In the genomic region with DNA sequence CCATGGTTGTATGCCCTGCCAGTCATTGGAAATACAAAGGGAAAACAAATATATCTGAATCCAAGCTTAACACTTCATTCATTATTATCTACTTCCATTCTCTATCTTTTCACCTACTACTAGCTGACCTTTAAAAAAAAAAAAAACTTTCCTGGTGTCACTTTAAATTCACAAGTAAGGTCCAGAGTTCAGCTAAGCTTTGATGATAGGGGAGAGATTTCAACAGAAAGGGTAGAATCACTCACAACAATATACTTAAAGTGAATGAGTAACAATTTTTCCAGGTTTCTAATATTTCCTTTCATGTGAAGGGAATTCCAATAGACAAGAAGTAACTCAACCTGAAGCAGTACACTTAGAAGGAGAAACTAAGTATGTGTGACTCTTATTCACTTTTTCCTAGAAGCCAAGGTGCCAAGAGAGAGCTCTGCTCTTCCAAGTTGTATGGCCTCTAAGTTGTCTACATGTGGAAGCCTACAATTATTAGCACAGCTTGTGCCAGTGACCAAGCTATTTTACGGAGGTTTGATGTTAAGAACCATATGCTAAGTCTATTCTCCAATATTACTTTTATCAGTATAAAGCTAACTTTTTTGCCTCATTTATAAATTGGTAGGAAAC, we compare ENCODE assay signal across 1 cellular context.
TF ChIP-seq lines count a peak whose summit lies in the region.

No MANE protein-coding gene starts in this region.

TF ChIP-seq in HepG2, 621 proteins besides CTCF, POLR2A, EP300 and RAD21 (continued from another document and continues in another):
- TF ChIP-seq, protein P1, sequence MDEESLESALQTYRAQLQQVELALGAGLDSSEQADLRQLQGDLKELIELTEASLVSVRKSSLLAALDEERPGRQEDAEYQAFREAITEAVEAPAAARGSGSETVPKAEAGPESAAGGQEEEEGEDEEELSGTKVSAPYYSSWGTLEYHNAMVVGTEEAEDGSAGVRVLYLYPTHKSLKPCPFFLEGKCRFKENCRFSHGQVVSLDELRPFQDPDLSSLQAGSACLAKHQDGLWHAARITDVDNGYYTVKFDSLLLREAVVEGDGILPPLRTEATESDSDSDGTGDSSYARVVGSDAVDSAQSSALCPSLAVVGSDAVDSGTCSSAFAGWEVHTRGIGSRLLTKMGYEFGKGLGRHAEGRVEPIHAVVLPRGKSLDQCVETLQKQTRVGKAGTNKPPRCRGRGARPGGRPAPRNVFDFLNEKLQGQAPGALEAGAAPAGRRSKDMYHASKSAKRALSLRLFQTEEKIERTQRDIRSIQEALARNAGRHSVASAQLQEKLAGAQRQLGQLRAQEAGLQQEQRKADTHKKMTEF (CRISPR knock-in tag; IDR thresholded peaks at IDR 0.05), result no peak
- TF ChIP-seq, protein P2, sequence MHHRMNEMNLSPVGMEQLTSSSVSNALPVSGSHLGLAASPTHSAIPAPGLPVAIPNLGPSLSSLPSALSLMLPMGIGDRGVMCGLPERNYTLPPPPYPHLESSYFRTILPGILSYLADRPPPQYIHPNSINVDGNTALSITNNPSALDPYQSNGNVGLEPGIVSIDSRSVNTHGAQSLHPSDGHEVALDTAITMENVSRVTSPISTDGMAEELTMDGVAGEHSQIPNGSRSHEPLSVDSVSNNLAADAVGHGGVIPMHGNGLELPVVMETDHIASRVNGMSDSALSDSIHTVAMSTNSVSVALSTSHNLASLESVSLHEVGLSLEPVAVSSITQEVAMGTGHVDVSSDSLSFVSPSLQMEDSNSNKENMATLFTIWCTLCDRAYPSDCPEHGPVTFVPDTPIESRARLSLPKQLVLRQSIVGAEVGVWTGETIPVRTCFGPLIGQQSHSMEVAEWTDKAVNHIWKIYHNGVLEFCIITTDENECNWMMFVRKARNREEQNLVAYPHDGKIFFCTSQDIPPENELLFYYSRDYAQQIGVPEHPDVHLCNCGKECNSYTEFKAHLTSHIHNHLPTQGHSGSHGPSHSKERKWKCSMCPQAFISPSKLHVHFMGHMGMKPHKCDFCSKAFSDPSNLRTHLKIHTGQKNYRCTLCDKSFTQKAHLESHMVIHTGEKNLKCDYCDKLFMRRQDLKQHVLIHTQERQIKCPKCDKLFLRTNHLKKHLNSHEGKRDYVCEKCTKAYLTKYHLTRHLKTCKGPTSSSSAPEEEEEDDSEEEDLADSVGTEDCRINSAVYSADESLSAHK (CRISPR knock-in tag; IDR thresholded peaks at IDR 0.05; ENCODE audit: borderline replicate concordance), result no peak
- no peak for TF ChIP-seq ZNF607 (CRISPR knock-in tag; IDR thresholded peaks at IDR 0.05; ENCODE audit: borderline replicate concordance)
- TF ChIP-seq, protein P3, sequence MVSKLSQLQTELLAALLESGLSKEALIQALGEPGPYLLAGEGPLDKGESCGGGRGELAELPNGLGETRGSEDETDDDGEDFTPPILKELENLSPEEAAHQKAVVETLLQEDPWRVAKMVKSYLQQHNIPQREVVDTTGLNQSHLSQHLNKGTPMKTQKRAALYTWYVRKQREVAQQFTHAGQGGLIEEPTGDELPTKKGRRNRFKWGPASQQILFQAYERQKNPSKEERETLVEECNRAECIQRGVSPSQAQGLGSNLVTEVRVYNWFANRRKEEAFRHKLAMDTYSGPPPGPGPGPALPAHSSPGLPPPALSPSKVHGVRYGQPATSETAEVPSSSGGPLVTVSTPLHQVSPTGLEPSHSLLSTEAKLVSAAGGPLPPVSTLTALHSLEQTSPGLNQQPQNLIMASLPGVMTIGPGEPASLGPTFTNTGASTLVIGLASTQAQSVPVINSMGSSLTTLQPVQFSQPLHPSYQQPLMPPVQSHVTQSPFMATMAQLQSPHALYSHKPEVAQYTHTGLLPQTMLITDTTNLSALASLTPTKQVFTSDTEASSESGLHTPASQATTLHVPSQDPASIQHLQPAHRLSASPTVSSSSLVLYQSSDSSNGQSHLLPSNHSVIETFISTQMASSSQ (IDR thresholded peaks at IDR 0.05; ENCODE audit: low read depth), result peak; percentile 43; the same call in 1 of the 2 replicates
- TF ChIP-seq, protein P3 (CRISPR knock-in tag; IDR thresholded peaks at IDR 0.05; ENCODE audit: borderline replicate concordance), result no peak; the same call in 1 of the 2 replicates
- TF ChIP-seq, protein P4, sequence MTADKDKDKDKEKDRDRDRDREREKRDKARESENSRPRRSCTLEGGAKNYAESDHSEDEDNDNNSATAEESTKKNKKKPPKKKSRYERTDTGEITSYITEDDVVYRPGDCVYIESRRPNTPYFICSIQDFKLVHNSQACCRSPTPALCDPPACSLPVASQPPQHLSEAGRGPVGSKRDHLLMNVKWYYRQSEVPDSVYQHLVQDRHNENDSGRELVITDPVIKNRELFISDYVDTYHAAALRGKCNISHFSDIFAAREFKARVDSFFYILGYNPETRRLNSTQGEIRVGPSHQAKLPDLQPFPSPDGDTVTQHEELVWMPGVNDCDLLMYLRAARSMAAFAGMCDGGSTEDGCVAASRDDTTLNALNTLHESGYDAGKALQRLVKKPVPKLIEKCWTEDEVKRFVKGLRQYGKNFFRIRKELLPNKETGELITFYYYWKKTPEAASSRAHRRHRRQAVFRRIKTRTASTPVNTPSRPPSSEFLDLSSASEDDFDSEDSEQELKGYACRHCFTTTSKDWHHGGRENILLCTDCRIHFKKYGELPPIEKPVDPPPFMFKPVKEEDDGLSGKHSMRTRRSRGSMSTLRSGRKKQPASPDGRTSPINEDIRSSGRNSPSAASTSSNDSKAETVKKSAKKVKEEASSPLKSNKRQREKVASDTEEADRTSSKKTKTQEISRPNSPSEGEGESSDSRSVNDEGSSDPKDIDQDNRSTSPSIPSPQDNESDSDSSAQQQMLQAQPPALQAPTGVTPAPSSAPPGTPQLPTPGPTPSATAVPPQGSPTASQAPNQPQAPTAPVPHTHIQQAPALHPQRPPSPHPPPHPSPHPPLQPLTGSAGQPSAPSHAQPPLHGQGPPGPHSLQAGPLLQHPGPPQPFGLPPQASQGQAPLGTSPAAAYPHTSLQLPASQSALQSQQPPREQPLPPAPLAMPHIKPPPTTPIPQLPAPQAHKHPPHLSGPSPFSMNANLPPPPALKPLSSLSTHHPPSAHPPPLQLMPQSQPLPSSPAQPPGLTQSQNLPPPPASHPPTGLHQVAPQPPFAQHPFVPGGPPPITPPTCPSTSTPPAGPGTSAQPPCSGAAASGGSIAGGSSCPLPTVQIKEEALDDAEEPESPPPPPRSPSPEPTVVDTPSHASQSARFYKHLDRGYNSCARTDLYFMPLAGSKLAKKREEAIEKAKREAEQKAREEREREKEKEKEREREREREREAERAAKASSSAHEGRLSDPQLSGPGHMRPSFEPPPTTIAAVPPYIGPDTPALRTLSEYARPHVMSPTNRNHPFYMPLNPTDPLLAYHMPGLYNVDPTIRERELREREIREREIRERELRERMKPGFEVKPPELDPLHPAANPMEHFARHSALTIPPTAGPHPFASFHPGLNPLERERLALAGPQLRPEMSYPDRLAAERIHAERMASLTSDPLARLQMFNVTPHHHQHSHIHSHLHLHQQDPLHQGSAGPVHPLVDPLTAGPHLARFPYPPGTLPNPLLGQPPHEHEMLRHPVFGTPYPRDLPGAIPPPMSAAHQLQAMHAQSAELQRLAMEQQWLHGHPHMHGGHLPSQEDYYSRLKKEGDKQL (CRISPR knock-in tag; IDR thresholded peaks at IDR 0.05; ENCODE audit: low read depth), result no peak
- TF ChIP-seq ZSCAN20 (CRISPR knock-in tag; IDR thresholded peaks at IDR 0.05; ENCODE audit: borderline replicate concordance), result no peak
- TF ChIP-seq ATF1 (CRISPR knock-in tag; IDR thresholded peaks at IDR 0.05), result no peak; the same call in 1 of the 2 replicates
- no peak for TF ChIP-seq ZNF260 (CRISPR knock-in tag; IDR thresholded peaks at IDR 0.05; ENCODE audit: borderline replicate concordance, low read depth)
- no peak for TF ChIP-seq HOXA3 (CRISPR knock-in tag; IDR thresholded peaks at IDR 0.05)
- no peak for TF ChIP-seq ZKSCAN8 (CRISPR knock-in tag; IDR thresholded peaks at IDR 0.05; ENCODE audit: borderline replicate concordance)
- TF ChIP-seq MZF1 (CRISPR knock-in tag; IDR thresholded peaks at IDR 0.05; ENCODE audit: borderline replicate concordance), result no peak
- TF ChIP-seq, protein P5, sequence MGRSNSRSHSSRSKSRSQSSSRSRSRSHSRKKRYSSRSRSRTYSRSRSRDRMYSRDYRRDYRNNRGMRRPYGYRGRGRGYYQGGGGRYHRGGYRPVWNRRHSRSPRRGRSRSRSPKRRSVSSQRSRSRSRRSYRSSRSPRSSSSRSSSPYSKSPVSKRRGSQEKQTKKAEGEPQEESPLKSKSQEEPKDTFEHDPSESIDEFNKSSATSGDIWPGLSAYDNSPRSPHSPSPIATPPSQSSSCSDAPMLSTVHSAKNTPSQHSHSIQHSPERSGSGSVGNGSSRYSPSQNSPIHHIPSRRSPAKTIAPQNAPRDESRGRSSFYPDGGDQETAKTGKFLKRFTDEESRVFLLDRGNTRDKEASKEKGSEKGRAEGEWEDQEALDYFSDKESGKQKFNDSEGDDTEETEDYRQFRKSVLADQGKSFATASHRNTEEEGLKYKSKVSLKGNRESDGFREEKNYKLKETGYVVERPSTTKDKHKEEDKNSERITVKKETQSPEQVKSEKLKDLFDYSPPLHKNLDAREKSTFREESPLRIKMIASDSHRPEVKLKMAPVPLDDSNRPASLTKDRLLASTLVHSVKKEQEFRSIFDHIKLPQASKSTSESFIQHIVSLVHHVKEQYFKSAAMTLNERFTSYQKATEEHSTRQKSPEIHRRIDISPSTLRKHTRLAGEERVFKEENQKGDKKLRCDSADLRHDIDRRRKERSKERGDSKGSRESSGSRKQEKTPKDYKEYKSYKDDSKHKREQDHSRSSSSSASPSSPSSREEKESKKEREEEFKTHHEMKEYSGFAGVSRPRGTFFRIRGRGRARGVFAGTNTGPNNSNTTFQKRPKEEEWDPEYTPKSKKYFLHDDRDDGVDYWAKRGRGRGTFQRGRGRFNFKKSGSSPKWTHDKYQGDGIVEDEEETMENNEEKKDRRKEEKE (IDR thresholded peaks at IDR 0.05), result no peak
- no peak for TF ChIP-seq CREB1 (IDR thresholded peaks at IDR 0.05)
- 0 out of 2 replicates have a peak, but pooled peaks have one; percentile 32 for TF ChIP-seq CREB1 (CRISPR knock-in tag; IDR thresholded peaks at IDR 0.05)
- TF ChIP-seq ZBTB7B (CRISPR knock-in tag; IDR thresholded peaks at IDR 0.05), result no peak
- TF ChIP-seq, protein P6, sequence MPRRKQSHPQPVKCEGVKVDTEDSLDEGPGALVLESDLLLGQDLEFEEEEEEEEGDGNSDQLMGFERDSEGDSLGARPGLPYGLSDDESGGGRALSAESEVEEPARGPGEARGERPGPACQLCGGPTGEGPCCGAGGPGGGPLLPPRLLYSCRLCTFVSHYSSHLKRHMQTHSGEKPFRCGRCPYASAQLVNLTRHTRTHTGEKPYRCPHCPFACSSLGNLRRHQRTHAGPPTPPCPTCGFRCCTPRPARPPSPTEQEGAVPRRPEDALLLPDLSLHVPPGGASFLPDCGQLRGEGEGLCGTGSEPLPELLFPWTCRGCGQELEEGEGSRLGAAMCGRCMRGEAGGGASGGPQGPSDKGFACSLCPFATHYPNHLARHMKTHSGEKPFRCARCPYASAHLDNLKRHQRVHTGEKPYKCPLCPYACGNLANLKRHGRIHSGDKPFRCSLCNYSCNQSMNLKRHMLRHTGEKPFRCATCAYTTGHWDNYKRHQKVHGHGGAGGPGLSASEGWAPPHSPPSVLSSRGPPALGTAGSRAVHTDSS (CRISPR knock-in tag; conservative IDR thresholded peaks at IDR 0.05), result no peak
- TF ChIP-seq ASH2L (IDR thresholded peaks at IDR 0.05; ENCODE audit: insufficient read length, low read depth, low read length), result peak; percentile 79
- TF ChIP-seq, protein P7, sequence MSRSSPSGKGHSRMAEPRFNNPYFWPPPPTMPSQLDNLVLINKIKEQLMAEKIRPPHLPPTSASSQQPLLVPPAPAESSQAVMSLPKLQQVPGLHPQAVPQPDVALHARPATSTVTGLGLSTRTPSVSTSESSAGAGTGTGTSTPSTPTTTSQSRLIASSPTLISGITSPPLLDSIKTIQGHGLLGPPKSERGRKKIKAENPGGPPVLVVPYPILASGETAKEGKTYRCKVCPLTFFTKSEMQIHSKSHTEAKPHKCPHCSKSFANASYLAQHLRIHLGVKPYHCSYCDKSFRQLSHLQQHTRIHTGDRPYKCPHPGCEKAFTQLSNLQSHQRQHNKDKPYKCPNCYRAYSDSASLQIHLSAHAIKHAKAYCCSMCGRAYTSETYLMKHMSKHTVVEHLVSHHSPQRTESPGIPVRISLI (CRISPR knock-in tag; IDR thresholded peaks at IDR 0.05; ENCODE audit: borderline replicate concordance), result peak; percentile 93
- TF ChIP-seq HES4 (CRISPR knock-in tag; IDR thresholded peaks at IDR 0.05; ENCODE audit: borderline replicate concordance), result no peak
- TF ChIP-seq HMG20A (CRISPR knock-in tag; IDR thresholded peaks at IDR 0.05; ENCODE audit: borderline replicate concordance), result peak; percentile 63; the same call in 1 of the 2 replicates
- no peak for TF ChIP-seq MAF1 (CRISPR knock-in tag; IDR thresholded peaks at IDR 0.05; ENCODE audit: borderline replicate concordance)
- TF ChIP-seq, protein P8, sequence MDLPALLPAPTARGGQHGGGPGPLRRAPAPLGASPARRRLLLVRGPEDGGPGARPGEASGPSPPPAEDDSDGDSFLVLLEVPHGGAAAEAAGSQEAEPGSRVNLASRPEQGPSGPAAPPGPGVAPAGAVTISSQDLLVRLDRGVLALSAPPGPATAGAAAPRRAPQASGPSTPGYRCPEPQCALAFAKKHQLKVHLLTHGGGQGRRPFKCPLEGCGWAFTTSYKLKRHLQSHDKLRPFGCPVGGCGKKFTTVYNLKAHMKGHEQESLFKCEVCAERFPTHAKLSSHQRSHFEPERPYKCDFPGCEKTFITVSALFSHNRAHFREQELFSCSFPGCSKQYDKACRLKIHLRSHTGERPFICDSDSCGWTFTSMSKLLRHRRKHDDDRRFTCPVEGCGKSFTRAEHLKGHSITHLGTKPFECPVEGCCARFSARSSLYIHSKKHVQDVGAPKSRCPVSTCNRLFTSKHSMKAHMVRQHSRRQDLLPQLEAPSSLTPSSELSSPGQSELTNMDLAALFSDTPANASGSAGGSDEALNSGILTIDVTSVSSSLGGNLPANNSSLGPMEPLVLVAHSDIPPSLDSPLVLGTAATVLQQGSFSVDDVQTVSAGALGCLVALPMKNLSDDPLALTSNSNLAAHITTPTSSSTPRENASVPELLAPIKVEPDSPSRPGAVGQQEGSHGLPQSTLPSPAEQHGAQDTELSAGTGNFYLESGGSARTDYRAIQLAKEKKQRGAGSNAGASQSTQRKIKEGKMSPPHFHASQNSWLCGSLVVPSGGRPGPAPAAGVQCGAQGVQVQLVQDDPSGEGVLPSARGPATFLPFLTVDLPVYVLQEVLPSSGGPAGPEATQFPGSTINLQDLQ (CRISPR knock-in tag; IDR thresholded peaks at IDR 0.05), result no peak
- no peak for TF ChIP-seq NFKB2 (CRISPR knock-in tag; IDR thresholded peaks at IDR 0.05; ENCODE audit: borderline replicate concordance)
- TF ChIP-seq ZNF768 (CRISPR knock-in tag; IDR thresholded peaks at IDR 0.05), result no peak
- no peak for TF ChIP-seq REPIN1 (CRISPR knock-in tag; IDR thresholded peaks at IDR 0.05; ENCODE audit: borderline replicate concordance, low read depth)
- no peak for TF ChIP-seq BHLHE40 (IDR thresholded peaks at IDR 0.05; ENCODE audit: low read length)
- peak; percentile 54; the same call in 1 of the 2 replicates for TF ChIP-seq NCOA2 (CRISPR knock-in tag; IDR thresholded peaks at IDR 0.05)
- no peak for TF ChIP-seq TBX3 (IDR thresholded peaks at IDR 0.05; ENCODE audit: borderline replicate concordance)
- no peak for TF ChIP-seq ZNF614 (CRISPR knock-in tag; IDR thresholded peaks at IDR 0.05; ENCODE audit: borderline replicate concordance)
- TF ChIP-seq KDM1A (CRISPR knock-in tag; IDR thresholded peaks at IDR 0.05), result no peak
